In genomic region chr3:187746479-187747335, GRCh38 we compare ENCODE assay signal across 8 cellular contexts. TPM values are rescaled to one million over a fixed set of nuclear protein-coding genes. Genes with fewer than 3 reads are reported as not detected.
DNase-seq lines count a peak whose midpoint lies in the region; ATAC-seq, FAIRE-seq and TF ChIP-seq lines count a peak whose summit lies in the region.

No MANE protein-coding gene starts in this region.

- peak overlapping the region; percentile 79; the same call in 1 of the 2 replicates for H3K9ac ChIP-seq in ES-I3 (ENCODE audit: low read depth, low read length)

- ATAC-seq in HG03520 (IDR thresholded peaks at IDR 0.05; ENCODE audit: unreplicated experiment) (no peak), HG02973 (IDR thresholded peaks at IDR 0.05; ENCODE audit: unreplicated experiment) (no peak)

- H3K4me1 ChIP-seq in ES-I3 (ENCODE audit: insufficient read depth, low read length) (peaks cover 24% of the 10 kb centered on the region; the same call in 1 of the 2 replicates), SJSA1 (replicated peaks) (peaks cover 25% of the 10 kb centered on the region)

- H3K27ac ChIP-seq in SJSA1 = peak overlapping the region; percentile 100

- H3K9me3 ChIP-seq in ES-I3 (ENCODE audit: control insufficient read depth, insufficient read depth, low read length) = no peaks in the 10 kb centered on the region
- H3K9me3 ChIP-seq in SJSA1 (replicated peaks) = no peaks in the 10 kb centered on the region

- peaks cover 5% of the 10 kb centered on the region for H3K27me3 Mint-ChIP-seq in nephron (ENCODE audit: low read depth)

- peaks cover 66% of the 10 kb centered on the region for H3K4me1 Mint-ChIP-seq in nephron

- no peaks in the 10 kb centered on the region for H3K9me3 Mint-ChIP-seq in nephron

- DNase-seq in SJSA1 (ENCODE audit: low read depth in 1 of 2, low spot score in 2 of 2) (no peak), epithelial cell of esophagus (ENCODE audit: low read depth) (peak; percentile 45), NCI-H748 (lab: John Stamatoyannopoulos, UW; ENCODE audit: unreplicated experiment) (no peak), HTR-8/SVneo (ENCODE audit: insufficient read length, low spot score) (no peak)

- H3K4me3 Mint-ChIP-seq in nephron = peak overlapping the region; percentile 94 to 98 (median 97)

- FAIRE-seq in HTR-8/SVneo (lab: Jason Lieb, UNC) = no peak

- no peaks in the 10 kb centered on the region for H3K36me3 Mint-ChIP-seq in nephron (ENCODE audit: low read depth)

- no peak overlapping the region; the same call in 1 of the 2 replicates for H3K4me3 ChIP-seq in SJSA1
- peak overlapping the region; percentile 69 for H3K4me3 ChIP-seq in epithelial cell of esophagus (ENCODE audit: low read length)

- no peaks in the 10 kb centered on the region for H3K27me3 ChIP-seq in SJSA1 (replicated peaks)

- H3K27ac Mint-ChIP-seq in nephron = peak overlapping the region; percentile 100

- H3K36me3 ChIP-seq in ES-I3 (ENCODE audit: insufficient read depth, low read length) = no peaks in the 10 kb centered on the region
- no peaks in the 10 kb centered on the region for H3K36me3 ChIP-seq in SJSA1

- TF ChIP-seq CTCF in epithelial cell of esophagus (IDR thresholded peaks at IDR 0.05; ENCODE audit: insufficient read depth, low read depth, low read length, missing control alignments) (no peak), nephron (IDR thresholded peaks at IDR 0.05; ENCODE audit: unreplicated experiment in 3 of 3) (no peak)

RNA-seq across cellular contexts. Expression of gene BCL6, which starts 1.4 kb away (rescaled TPM):
- total RNA-seq in SJSA1 (2014; rRNA removed; shearing (Covaris generic)) = 2.8 TPM in 2 replicates

RNA-seq across cellular contexts. Expression of gene RTP2, which starts 44.4 kb away (rescaled TPM):
- total RNA-seq in SJSA1 (2014; rRNA removed; shearing (Covaris generic)) = not detected in 2 replicates
